9 cellular contexts compared by ENCODE assay signal in the genomic region with DNA sequence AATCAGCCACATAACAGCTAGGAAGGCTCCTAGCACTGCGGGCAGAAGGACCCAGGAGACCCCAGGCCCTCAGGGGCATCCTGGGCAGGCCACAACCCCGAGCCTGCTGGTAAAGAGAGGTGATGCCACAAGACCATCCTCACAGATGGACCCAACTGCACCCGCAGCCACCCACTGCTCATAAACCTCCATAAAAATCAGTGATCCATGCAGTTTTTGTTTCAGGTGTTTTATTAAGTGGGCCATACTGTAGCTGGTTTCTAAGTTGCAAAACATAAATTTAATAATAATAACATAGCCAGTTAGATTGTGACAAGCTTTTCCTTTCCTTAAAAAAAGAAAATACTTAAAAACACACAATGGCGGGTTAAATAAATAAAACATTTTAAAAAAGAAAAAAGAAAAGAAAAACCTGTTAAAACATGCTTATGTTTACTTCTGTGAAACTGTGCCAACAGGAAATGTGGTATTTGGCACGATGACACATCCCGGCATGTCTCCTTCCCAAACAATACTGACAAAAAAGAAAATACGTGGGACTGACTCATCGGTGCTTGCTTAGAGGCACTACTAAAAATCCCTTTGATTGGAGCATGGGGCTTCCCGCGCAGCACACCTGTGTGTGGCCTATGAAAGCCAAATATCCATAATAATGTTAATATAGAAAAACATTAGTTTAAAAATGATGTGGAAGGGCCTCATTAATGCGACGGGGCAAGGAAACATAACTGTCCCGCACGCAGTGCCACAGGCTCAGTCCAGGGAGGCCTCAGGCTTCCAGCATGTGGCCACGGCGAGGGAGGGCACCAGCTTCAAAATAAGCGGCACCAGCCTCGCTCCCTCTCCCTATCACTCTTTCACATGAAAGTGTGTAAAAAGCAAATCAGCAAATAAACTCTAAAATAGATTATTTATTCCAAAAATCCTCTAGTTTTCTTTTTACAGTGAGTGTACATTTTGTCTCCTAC. TPM values are rescaled to one million over a fixed set of nuclear protein-coding genes. Genes with fewer than 3 reads are reported as not detected.
A peak's percentile ranks its signal among the peaks of the same experiment; 100 is the strongest.
DNase-seq lines count a peak whose midpoint lies in the region; ATAC-seq and TF ChIP-seq lines count a peak whose summit lies in the region.
"Had no signal": no experiment of that assay in that cellular context is flagged by ENCODE, and none has a peak within 500 bp of the region (broad histone marks: within the 10 kb centered on the region; RNA-seq: fewer than 3 reads in every experiment).

No MANE protein-coding gene starts in this region.

- H3K4me2 ChIP-seq in BLaER1: peak overlapping the region; percentile 30

- H3K27me3 Mint-ChIP-seq in natural killer cell (ENCODE audit: low read depth in 2 of 2): no peaks in the 10 kb centered on the region
- H3K27me3 Mint-ChIP-seq: central memory CD8-positive, alpha-beta T cell had no signal

- no peaks in the 10 kb centered on the region for H3K36me3 Mint-ChIP-seq in natural killer cell

- H3K9me3 Mint-ChIP-seq in natural killer cell: no peaks in the 10 kb centered on the region
- H3K9me3 Mint-ChIP-seq: central memory CD8-positive, alpha-beta T cell had no signal

- ATAC-seq in natural killer cell: no peak

- H3K4me1 ChIP-seq in BLaER1: peaks cover 23% of the 10 kb centered on the region

- intact Hi-C loops in head of caudate nucleus (cut with DNase I): loop anchor here (10.0 kb wide), 2 partner anchors 124 to 224 kb away; a partner anchor contains a TSS
- intact Hi-C loops in natural killer cell (cut with micrococcal nuclease): loop anchor here (5.0 kb wide), 1 partner anchor 122 kb away; no protein-coding TSS in a partner anchor

- TF ChIP-seq CTCF in VCaP (conservative IDR thresholded peaks at IDR 0.05) (no peak), fibroblast of mammary gland (conservative IDR thresholded peaks at IDR 0.05; ENCODE audit: control insufficient read depth, insufficient read depth, low read depth, low read length) (no peak), natural killer cell (IDR thresholded peaks at IDR 0.05) (no peak)

- peaks cover 0 to 6% of the 10 kb centered on the region in 2 donors for H3K4me1 Mint-ChIP-seq in natural killer cell

- H3K9ac ChIP-seq in BLaER1: peak overlapping the region; percentile 29; the same call in 1 of the 2 replicates

- DNase-seq in MG63 (peak; percentile 66), fibroblast of mammary gland (ENCODE audit: low read depth) (peak; percentile 92), head of caudate nucleus (no peak), natural killer cell (no peak), HuH-7 (ENCODE audit: low spot score) (no peak)
- DNase-seq in stimulated activated CD4-positive, alpha-beta T cell treated with anti-CD3 and anti-CD28 coated beads, Interleukin-15, amount 100 ng/mL, for 48 hours (ENCODE audit: low read depth in 2 of 2): peak; percentile 10 to 23

- no peak overlapping the region for H3K27ac Mint-ChIP-seq in natural killer cell

- H3K4me3 Mint-ChIP-seq in natural killer cell: no peak overlapping the region
- H3K4me3 Mint-ChIP-seq: central memory CD8-positive, alpha-beta T cell had no signal

- H4K20me1 ChIP-seq in BLaER1: peaks cover 9% of the 10 kb centered on the region; the same call in 1 of the 2 replicates

- H3K4me3 ChIP-seq in BLaER1 (no peak overlapping the region), MG63 (no peak overlapping the region), fibroblast of mammary gland (ENCODE audit: control insufficient read depth, low read depth, low read length) (no peak overlapping the region)

- H3K36me3 ChIP-seq in BLaER1 (peaks cover 75% of the 10 kb centered on the region), MG63 (peaks cover 66% of the 10 kb centered on the region)

- H3K9me3 ChIP-seq in BLaER1 (no peaks in the 10 kb centered on the region), MG63 (no peaks in the 10 kb centered on the region)

- H3K27me3 ChIP-seq in BLaER1 (no peaks in the 10 kb centered on the region), MG63 (no peaks in the 10 kb centered on the region)

- no peak overlapping the region for H3K27ac ChIP-seq in BLaER1
- peak overlapping the region; percentile 82 for H3K27ac ChIP-seq in VCaP

RNA-seq across cellular contexts. Expression of a gene that starts 47.5 kb away (rescaled TPM):
- 0.59 TPM in 1 of 2 replicates, not detected in the other for total RNA-seq in MG63 (2014; rRNA removed; shearing (Covaris generic); ENCODE audit: low replicate concordance)
- total RNA-seq in natural killer cell: not detected

Comparison
In these comparisons a context has a peak if more than half of its experiments do, and no peak if none do; other contexts are left out.
1. DNase-seq: peak in MG63 (single experiment), fibroblast of mammary gland (single experiment) and stimulated activated CD4-positive, alpha-beta T cell treated with anti-CD3 and anti-CD28 coated beads, Interleukin-15, amount 100 ng/mL, for 48 hours (2 of 2); none in head of caudate nucleus (0 of 42), natural killer cell (single experiment) and HuH-7 (single experiment).